Comparison of ENCODE assay signal across 12 cellular contexts in genomic region chr20:63903796-63904570, GRCh38. TPM values are rescaled to one million over a fixed set of nuclear protein-coding genes. Genes with fewer than 3 reads are reported as not detected.
DNase-seq lines count a peak whose midpoint lies in the region; ATAC-seq and TF ChIP-seq lines count a peak whose summit lies in the region.
"Had no signal": no experiment of that assay in that cellular context is flagged by ENCODE, and none has a peak within 500 bp of the region (broad histone marks: within the 10 kb centered on the region; RNA-seq: fewer than 3 reads in every experiment).

No MANE protein-coding gene starts in this region.

- intact Hi-C loops in activated CD4-positive, alpha-beta memory T cell treated with anti-CD3 and anti-CD28 coated beads for 36 hours (cut with micrococcal nuclease) = no loop called here
- intact Hi-C loops in head of caudate nucleus (cut with DNase I) = no loop called here

- CTCF ChIA-PET in activated CD4-positive, alpha-beta memory T cell treated with anti-CD3 and anti-CD28 coated beads, Interleukin-2, amount 10 ng/mL, durations not matched to agents 7 days and 5 days (lab: Charles Lee) = no interaction called here
- CTCF ChIA-PET in activated CD4-positive, alpha-beta memory T cell treated with anti-CD3 and anti-CD28 coated beads for 36 hours (lab: Charles Lee) = no interaction called here

- no peak for DNase-seq in activated CD4-positive, alpha-beta memory T cell treated with anti-CD3 and anti-CD28 coated beads, Interleukin-2, amount 10 ng/mL, durations not matched to agents 7 days and 5 days
- DNase-seq in activated CD4-positive, alpha-beta memory T cell treated with anti-CD3 and anti-CD28 coated beads for 36 hours = no peak
- DNase-seq in SKM-1 (lab: John Stamatoyannopoulos, UW; ENCODE audit: unreplicated experiment) (peak; percentile 55), nephron progenitor cell (no peak), head of caudate nucleus (no peak)
- DNase-seq: ACHN, left ventricle myocardium inferior, NCI-H1092 treated with DMSO at 0.1 percent for 48 hours, NCI-H510A, SW 1271 had no signal

- no peaks in the 10 kb centered on the region for H3K9me3 Mint-ChIP-seq in activated CD4-positive, alpha-beta memory T cell treated with anti-CD3 and anti-CD28 coated beads, Interleukin-2, amount 10 ng/mL, durations not matched to agents 7 days and 5 days
- H3K9me3 Mint-ChIP-seq in activated CD4-positive, alpha-beta memory T cell treated with anti-CD3 and anti-CD28 coated beads for 36 hours = no peaks in the 10 kb centered on the region
- H3K9me3 Mint-ChIP-seq in nephron progenitor cell = no peaks in the 10 kb centered on the region

- H3K4me3 Mint-ChIP-seq in activated CD4-positive, alpha-beta memory T cell treated with anti-CD3 and anti-CD28 coated beads, Interleukin-2, amount 10 ng/mL, durations not matched to agents 7 days and 5 days = no peak overlapping the region
- H3K4me3 Mint-ChIP-seq in activated CD4-positive, alpha-beta memory T cell treated with anti-CD3 and anti-CD28 coated beads for 36 hours = no peak overlapping the region
- H3K4me3 Mint-ChIP-seq in nephron progenitor cell = no peak overlapping the region

- H3K36me3 Mint-ChIP-seq in activated CD4-positive, alpha-beta memory T cell treated with anti-CD3 and anti-CD28 coated beads, Interleukin-2, amount 10 ng/mL, durations not matched to agents 7 days and 5 days (ENCODE audit: low read depth) = peaks cover 29% of the 10 kb centered on the region
- peaks cover 7% of the 10 kb centered on the region for H3K36me3 Mint-ChIP-seq in activated CD4-positive, alpha-beta memory T cell treated with anti-CD3 and anti-CD28 coated beads for 36 hours
- peaks cover 13% of the 10 kb centered on the region for H3K36me3 Mint-ChIP-seq in nephron progenitor cell (ENCODE audit: low read depth)

- H3K4me1 Mint-ChIP-seq in activated CD4-positive, alpha-beta memory T cell treated with anti-CD3 and anti-CD28 coated beads, Interleukin-2, amount 10 ng/mL, durations not matched to agents 7 days and 5 days = peaks cover 54% of the 10 kb centered on the region
- H3K4me1 Mint-ChIP-seq in activated CD4-positive, alpha-beta memory T cell treated with anti-CD3 and anti-CD28 coated beads for 36 hours (ENCODE audit: low read depth) = peaks cover 48% of the 10 kb centered on the region
- H3K4me1 Mint-ChIP-seq in nephron progenitor cell = peaks cover 18% of the 10 kb centered on the region

- no peaks in the 10 kb centered on the region for H3K27me3 Mint-ChIP-seq in activated CD4-positive, alpha-beta memory T cell treated with anti-CD3 and anti-CD28 coated beads, Interleukin-2, amount 10 ng/mL, durations not matched to agents 7 days and 5 days
- H3K27me3 Mint-ChIP-seq in activated CD4-positive, alpha-beta memory T cell treated with anti-CD3 and anti-CD28 coated beads for 36 hours = no peaks in the 10 kb centered on the region
- no peaks in the 10 kb centered on the region for H3K27me3 Mint-ChIP-seq in nephron progenitor cell (ENCODE audit: low read depth, poor library complexity)

- no peak for TF ChIP-seq CTCF in nephron progenitor cell (IDR thresholded peaks at IDR 0.05)

- POLR2A ChIA-PET in activated CD4-positive, alpha-beta memory T cell treated with anti-CD3 and anti-CD28 coated beads, Interleukin-2, amount 10 ng/mL, durations not matched to agents 7 days and 5 days (lab: Charles Lee) = interaction anchor here (0.7 to 1.8 kb wide), 4 partner anchors 9 to 196 kb away, joined by 3 to 7 read pairs (median 4); partner anchors contain the start of genes ARFRP1, DNAJC5, TPD52L2 and ZGPAT
- POLR2A ChIA-PET in activated CD4-positive, alpha-beta memory T cell treated with anti-CD3 and anti-CD28 coated beads for 36 hours (lab: Charles Lee) = no interaction called here

- ATAC-seq in GM21529 (IDR thresholded peaks at IDR 0.05; ENCODE audit: unreplicated experiment) = no peak

- H3K27ac Mint-ChIP-seq in activated CD4-positive, alpha-beta memory T cell treated with anti-CD3 and anti-CD28 coated beads, Interleukin-2, amount 10 ng/mL, durations not matched to agents 7 days and 5 days = peak overlapping the region; percentile 98
- H3K27ac Mint-ChIP-seq in activated CD4-positive, alpha-beta memory T cell treated with anti-CD3 and anti-CD28 coated beads for 36 hours = no peak overlapping the region
- H3K27ac Mint-ChIP-seq in nephron progenitor cell = peak overlapping the region; percentile 42

RNA-seq across cellular contexts. Expression of gene DNAJC5, which starts 9.1 kb away (rescaled TPM):
- total RNA-seq in activated CD4-positive, alpha-beta memory T cell treated with anti-CD3 and anti-CD28 coated beads, Interleukin-2, amount 10 ng/mL, durations not matched to agents 7 days and 5 days = 10 to 100 TPM; 58.6 to 59.7 TPM
- total RNA-seq in activated CD4-positive, alpha-beta memory T cell treated with anti-CD3 and anti-CD28 coated beads for 36 hours = 10 to 100 TPM; 33.7 to 33.8 TPM

RNA-seq across cellular contexts. Expression of gene TPD52L2, which starts 38.9 kb away (rescaled TPM):
- 10 to 100 TPM; 48.2 to 48.7 TPM for total RNA-seq in activated CD4-positive, alpha-beta memory T cell treated with anti-CD3 and anti-CD28 coated beads, Interleukin-2, amount 10 ng/mL, durations not matched to agents 7 days and 5 days
- 10 to 100 TPM; 67.8 to 70.8 TPM for total RNA-seq in activated CD4-positive, alpha-beta memory T cell treated with anti-CD3 and anti-CD28 coated beads for 36 hours

RNA-seq across cellular contexts. Expression of gene ABHD16B, which starts 42.7 kb away (rescaled TPM):
- total RNA-seq in activated CD4-positive, alpha-beta memory T cell treated with anti-CD3 and anti-CD28 coated beads, Interleukin-2, amount 10 ng/mL, durations not matched to agents 7 days and 5 days = not detected
- total RNA-seq in activated CD4-positive, alpha-beta memory T cell treated with anti-CD3 and anti-CD28 coated beads for 36 hours = not detected
- total RNA-seq: left ventricle myocardium inferior, omental fat pad had no signal

RNA-seq across cellular contexts. Expression of gene UCKL1, which starts 52.2 kb away (rescaled TPM):
- total RNA-seq in activated CD4-positive, alpha-beta memory T cell treated with anti-CD3 and anti-CD28 coated beads, Interleukin-2, amount 10 ng/mL, durations not matched to agents 7 days and 5 days = 10 to 100 TPM; 36.3 to 36.6 TPM
- 10 to 100 TPM; 26.6 to 29.6 TPM for total RNA-seq in activated CD4-positive, alpha-beta memory T cell treated with anti-CD3 and anti-CD28 coated beads for 36 hours
